ENCODE assay signal across 6 cellular contexts in the genomic region with DNA sequence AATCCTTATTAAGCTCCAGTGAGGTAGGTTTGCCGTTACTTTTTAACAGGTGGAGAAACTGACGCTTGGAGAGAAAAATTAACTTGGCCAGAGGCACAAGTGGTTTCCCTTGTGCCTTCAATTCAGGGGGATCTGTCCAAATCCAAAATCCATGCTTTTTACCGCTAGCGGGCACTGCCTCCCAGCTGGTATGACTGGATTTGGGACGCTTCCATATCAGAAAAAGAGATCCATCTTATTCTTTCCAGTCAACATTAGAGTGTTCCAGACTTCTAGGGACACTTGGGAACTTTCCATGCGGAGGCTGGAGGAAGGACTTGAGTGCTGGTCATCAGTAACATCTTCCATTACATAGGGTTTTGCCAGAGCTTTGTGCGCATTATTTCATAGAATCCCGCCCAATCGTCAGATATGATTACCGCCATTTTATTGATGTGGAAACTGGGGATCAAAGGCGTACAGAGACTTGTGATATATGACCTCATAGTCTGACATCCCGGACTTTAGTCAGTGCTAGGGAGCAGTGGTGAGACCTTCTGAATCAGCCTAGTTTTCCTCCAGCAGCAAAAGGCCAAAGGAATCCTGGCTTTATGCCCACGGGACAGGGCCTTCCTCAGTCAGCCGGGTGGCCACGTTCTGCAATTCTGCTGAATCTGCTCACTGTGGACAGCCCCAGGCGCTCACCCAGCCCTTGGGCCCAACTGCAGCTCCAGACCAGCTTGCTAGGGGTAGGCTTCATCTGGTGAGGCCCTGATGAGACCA. TPM values are rescaled to one million over a fixed set of nuclear protein-coding genes. Genes with fewer than 3 reads are reported as not detected.
DNase-seq lines count a peak whose midpoint lies in the region; FAIRE-seq and TF ChIP-seq lines count a peak whose summit lies in the region.

No MANE protein-coding gene starts in this region.

- intact Hi-C loops in endothelial cell of umbilical vein (cut with micrococcal nuclease) = loop anchor here (2.0 to 10.0 kb wide), 4 partner anchors 311 to 341 kb away; a partner anchor contains a TSS

- peaks cover 45% of the 10 kb centered on the region for H3K4me1 ChIP-seq in endothelial cell of umbilical vein (ENCODE audit: control insufficient read depth, extremely low read depth, insufficient read depth, low read length)

- no peaks in the 10 kb centered on the region for H3K27me3 ChIP-seq in endothelial cell of umbilical vein (ENCODE audit: control insufficient read depth in 2 of 2, insufficient read depth in 2 of 2, low read length in 2 of 2)

- H4K20me1 ChIP-seq in endothelial cell of umbilical vein (replicated peaks; ENCODE audit: control insufficient read depth, extremely low read depth, insufficient read depth, low read length) = no peaks in the 10 kb centered on the region

- H3K79me2 ChIP-seq in endothelial cell of umbilical vein (ENCODE audit: control insufficient read depth, insufficient read depth, low read length) = no peaks in the 10 kb centered on the region

- no peak for TF ChIP-seq POLR2A in endothelial cell of umbilical vein (IDR thresholded peaks at IDR 0.05; ENCODE audit: low read depth, low read length)

- peak; percentile 49 for DNase-seq in DMS 273 (lab: John Stamatoyannopoulos, UW; ENCODE audit: unreplicated experiment)
- no peak for DNase-seq in DMS 273 treated with DMSO at 0.1 percent for 48 hours (lab: John Stamatoyannopoulos, UW)
- DNase-seq in endothelial cell of umbilical vein (ENCODE audit: low read depth, low spot score) = peak; percentile 62
- no peak for DNase-seq in NCI-H2227 (lab: John Stamatoyannopoulos, UW; ENCODE audit: unreplicated experiment)
- DNase-seq in middle frontal gyrus (ENCODE audit: extremely low spot score, low spot score) = no peak

- CTCF ChIA-PET in endothelial cell of umbilical vein (lab: Charles Lee) = interaction anchor here (1.0 to 10.0 kb wide), 10 partner anchors 11 to 322 kb away, joined by 3 to 122 read pairs (median 8); a partner anchor contains a TSS

- POLR2A ChIA-PET in endothelial cell of umbilical vein (lab: Charles Lee) = interaction anchor here (0.7 kb wide), 1 partner anchor 95 kb away, joined by 7 read pairs; no protein-coding TSS in a partner anchor

- no peak for TF ChIP-seq CTCF in endothelial cell of umbilical vein (IDR thresholded peaks at IDR 0.05; ENCODE audit: extremely low read depth in 1 of 2, insufficient read depth in 1 of 2, low read depth in 1 of 2, low read length in 2 of 2)

- H3K9me3 ChIP-seq in endothelial cell of umbilical vein (replicated peaks; ENCODE audit: control insufficient read depth, insufficient read depth, low read length) = no peaks in the 10 kb centered on the region

- dilution Hi-C loops in endothelial cell of umbilical vein (cut with MboI; ENCODE audit: extremely low pct_ligation_motif_present, low sequenced_read_pairs) = no loop called here

- H3K4me3 ChIP-seq in endothelial cell of umbilical vein (replicated peaks in 1 of 3; ENCODE audit: insufficient read depth in 1 of 3, low read depth in 1 of 3, low read length in 3 of 3) = no peak overlapping the region
- H3K4me3 ChIP-seq in skin epidermis = no peak overlapping the region

- peak overlapping the region; percentile 62 for H2AFZ ChIP-seq in endothelial cell of umbilical vein (ENCODE audit: low read depth, low read length)

- no TSS peak for BruUV-seq in endothelial cell of umbilical vein (replicated peaks; lab: Mats Ljungman, UMichigan)

- H3K27ac ChIP-seq in endothelial cell of umbilical vein (ENCODE audit: insufficient read depth, low read depth, low read length) (peak overlapping the region; percentile 83), skin epidermis (peak overlapping the region in 15 of 21 experiments; percentile 7 to 97 (median 91))

- H3K9ac ChIP-seq in endothelial cell of umbilical vein (replicated peaks; ENCODE audit: extremely low read depth, insufficient read depth, low read length) = no peak overlapping the region

- H3K36me3 ChIP-seq in endothelial cell of umbilical vein (ENCODE audit: control insufficient read depth in 2 of 2, extremely low read depth in 1 of 2, insufficient read depth in 2 of 2, low read length in 2 of 2) = no peaks in the 10 kb centered on the region

- H3K9me1 ChIP-seq in endothelial cell of umbilical vein (replicated peaks; ENCODE audit: control insufficient read depth, extremely low read depth, insufficient read depth, low read length) = no peaks in the 10 kb centered on the region

- FAIRE-seq in endothelial cell of umbilical vein (lab: Jason Lieb, UNC) = peak; percentile 89

- no peak overlapping the region for H3K4me2 ChIP-seq in endothelial cell of umbilical vein (ENCODE audit: insufficient read depth, low read length)

TF ChIP-seq in endothelial cell of umbilical vein, 7 proteins besides CTCF, POLR2A, EP300 and RAD21:
- TF ChIP-seq GATA2 (IDR thresholded peaks at IDR 0.05; ENCODE audit: insufficient read depth, insufficient read length, low read depth, low read length) = no peak
- TF ChIP-seq FOS (IDR thresholded peaks at IDR 0.05; ENCODE audit: borderline replicate concordance, insufficient read depth, low read length) = peak; percentile 34

RNA-seq across cellular contexts. Expression of a gene that starts 1.1 kb away (rescaled TPM):
- total RNA-seq in endothelial cell of umbilical vein = 49.3 and 52.1 TPM in 2 replicates
- polyA plus RNA-seq in endothelial cell of umbilical vein = 19.8 and 22.5 TPM in 2 replicates
- 21.3 and 24.2 TPM in 2 replicates for polyA plus RNA-seq in endothelial cell of umbilical vein (2011; cell fraction: cytosol; rRNA removed)
- 19.6 and 24.1 TPM in 2 replicates for polyA plus RNA-seq in endothelial cell of umbilical vein (2011; cell fraction: nucleus; rRNA removed)
- polyA plus RNA-seq in endothelial cell of umbilical vein (2012) = 68.0 and 74.4 TPM in 2 replicates
- polyA minus RNA-seq in endothelial cell of umbilical vein = 20.1 and 38.6 TPM in 2 replicates
- 13.1 TPM for polyA minus RNA-seq in endothelial cell of umbilical vein (2011; cell fraction: cytosol; rRNA and poly(A)+ RNA removed)
- 10.2 and 13.2 TPM in 2 replicates for polyA minus RNA-seq in endothelial cell of umbilical vein (2011; cell fraction: nucleus; rRNA and poly(A)+ RNA removed)

RNA-seq across cellular contexts. Expression of a gene that starts 45.0 kb away (rescaled TPM):
- total RNA-seq in endothelial cell of umbilical vein = 53.1 and 55.9 TPM in 2 replicates
- polyA plus RNA-seq in endothelial cell of umbilical vein = 20.3 and 23.5 TPM in 2 replicates
- polyA plus RNA-seq in endothelial cell of umbilical vein (2011; cell fraction: cytosol; rRNA removed) = 31.4 and 34.3 TPM in 2 replicates
- 32.0 and 32.5 TPM in 2 replicates for polyA plus RNA-seq in endothelial cell of umbilical vein (2011; cell fraction: nucleus; rRNA removed)
- 75.7 and 87.2 TPM in 2 replicates for polyA plus RNA-seq in endothelial cell of umbilical vein (2012)
- polyA minus RNA-seq in endothelial cell of umbilical vein = 56.2 and 56.9 TPM in 2 replicates
- polyA minus RNA-seq in endothelial cell of umbilical vein (2011; cell fraction: cytosol; rRNA and poly(A)+ RNA removed) = 8.6 TPM
- 18.4 and 29.8 TPM in 2 replicates for polyA minus RNA-seq in endothelial cell of umbilical vein (2011; cell fraction: nucleus; rRNA and poly(A)+ RNA removed)

RNA-seq across cellular contexts. Expression of a gene that starts 55.9 kb away (rescaled TPM):
- 18.5 and 20.4 TPM in 2 replicates for total RNA-seq in endothelial cell of umbilical vein
- 5.5 and 6.2 TPM in 2 replicates for polyA plus RNA-seq in endothelial cell of umbilical vein
- 3.2 and 3.6 TPM in 2 replicates for polyA plus RNA-seq in endothelial cell of umbilical vein (2011; cell fraction: cytosol; rRNA removed)
- 2.6 and 2.9 TPM in 2 replicates for polyA plus RNA-seq in endothelial cell of umbilical vein (2011; cell fraction: nucleus; rRNA removed)
- 5.4 and 7.7 TPM in 2 replicates for polyA plus RNA-seq in endothelial cell of umbilical vein (2012)
- polyA minus RNA-seq in endothelial cell of umbilical vein = 6.9 and 10.3 TPM in 2 replicates
- polyA minus RNA-seq in endothelial cell of umbilical vein (2011; cell fraction: cytosol; rRNA and poly(A)+ RNA removed) = 0.82 TPM
- polyA minus RNA-seq in endothelial cell of umbilical vein (2011; cell fraction: nucleus; rRNA and poly(A)+ RNA removed) = 2.7 and 5.1 TPM in 2 replicates

Comparison
In these comparisons a context has a peak if more than half of its experiments do, and no peak if none do; other contexts are left out.
1. DNase-seq: peak in DMS 273 (single experiment) and endothelial cell of umbilical vein (single experiment); none in DMS 273 treated with DMSO at 0.1 percent for 48 hours (single experiment), NCI-H2227 (single experiment) and middle frontal gyrus (single experiment).